Comparison of ENCODE assay signal across 22 cellular contexts in the genomic region with DNA sequence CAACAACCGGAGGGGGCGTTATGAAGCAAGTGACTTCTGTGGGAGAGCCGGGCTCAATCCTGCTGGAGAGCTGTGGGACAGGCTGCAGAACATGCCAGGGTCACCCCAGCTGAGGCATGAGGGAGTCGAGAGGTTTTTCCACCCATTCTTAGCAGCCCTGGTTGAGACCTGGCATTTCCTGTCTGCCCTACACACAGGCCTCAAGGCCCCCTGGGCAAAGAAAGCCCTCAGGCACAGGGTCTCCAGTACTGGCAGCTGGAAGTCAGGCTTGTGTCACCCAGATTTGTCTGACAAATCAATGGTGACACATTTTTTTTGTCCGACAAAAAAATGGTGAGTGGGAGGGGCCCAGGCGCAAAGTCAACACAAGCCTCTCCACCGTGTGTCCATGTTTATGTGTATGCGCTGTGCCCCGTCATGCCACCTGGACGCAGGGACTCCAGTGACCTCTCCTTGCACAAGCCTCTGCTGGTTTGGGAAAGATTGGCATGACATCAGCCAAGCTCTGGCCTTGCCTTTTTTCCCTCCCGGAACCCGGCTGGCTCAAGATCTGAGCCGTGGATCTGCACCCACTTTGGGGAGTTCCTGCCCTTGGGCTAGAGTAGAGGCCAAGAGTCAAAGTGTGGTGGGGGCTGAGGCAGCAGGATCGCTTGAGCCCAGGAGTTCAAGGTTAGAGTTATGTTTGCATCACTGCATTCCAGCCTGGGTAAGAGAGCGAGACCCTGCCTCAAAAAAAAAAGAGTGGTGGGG. TPM values are rescaled to one million over a fixed set of nuclear protein-coding genes. Genes with fewer than 3 reads are reported as not detected.
DNase-seq lines count a peak whose midpoint lies in the region; ATAC-seq and TF ChIP-seq lines count a peak whose summit lies in the region.
"Had no signal": no experiment of that assay in that cellular context is flagged by ENCODE, and none has a peak within 500 bp of the region (broad histone marks: within the 10 kb centered on the region; RNA-seq: fewer than 3 reads in every experiment).

No MANE protein-coding gene starts in this region.

- no peaks in the 10 kb centered on the region for H3K27me3 ChIP-seq in body of pancreas
- no peaks in the 10 kb centered on the region for H3K27me3 ChIP-seq in lung (ENCODE audit: control insufficient read depth, insufficient read depth)

- H3K9me3 ChIP-seq in body of pancreas, result no peaks in the 10 kb centered on the region
- H3K9me3 ChIP-seq in lung (ENCODE audit: control insufficient read depth in 2 of 2, insufficient read depth in 1 of 2, low read length in 1 of 2), result no peaks in the 10 kb centered on the region

- no peaks in the 10 kb centered on the region for H3K36me3 Mint-ChIP-seq in activated CD8-positive, alpha-beta T cell treated with anti-CD3 and anti-CD28 coated beads, Interleukin-2, amount 10 ng/mL, durations not matched to agents 7 days and 5 days (ENCODE audit: low read depth)
- H3K36me3 Mint-ChIP-seq in activated CD8-positive, alpha-beta T cell treated with anti-CD3 and anti-CD28 coated beads for 36 hours (ENCODE audit: low read depth), result no peaks in the 10 kb centered on the region
- no peaks in the 10 kb centered on the region for H3K36me3 Mint-ChIP-seq in type B pancreatic cell
- H3K36me3 Mint-ChIP-seq: activated naive CD8-positive, alpha-beta T cell treated with anti-CD3 and anti-CD28 coated beads, Interleukin-2, amount 10 ng/mL, durations not matched to agents 7 days and 5 days; CD4-positive, CD25-positive, alpha-beta regulatory T cell had no signal

- no peaks in the 10 kb centered on the region for H3K9me3 Mint-ChIP-seq in activated CD8-positive, alpha-beta T cell treated with anti-CD3 and anti-CD28 coated beads, Interleukin-2, amount 10 ng/mL, durations not matched to agents 7 days and 5 days (ENCODE audit: insufficient read depth)
- no peaks in the 10 kb centered on the region for H3K9me3 Mint-ChIP-seq in activated CD8-positive, alpha-beta T cell treated with anti-CD3 and anti-CD28 coated beads for 36 hours
- H3K9me3 Mint-ChIP-seq in type B pancreatic cell, result no peaks in the 10 kb centered on the region
- H3K9me3 Mint-ChIP-seq: activated naive CD8-positive, alpha-beta T cell treated with anti-CD3 and anti-CD28 coated beads, Interleukin-2, amount 10 ng/mL, durations not matched to agents 7 days and 5 days; activated T-cell treated with anti-CD3 and anti-CD28 coated beads, Interleukin-2, amount 50 U/mL, for 72 hours; CD4-positive, CD25-positive, alpha-beta regulatory T cell; central memory CD8-positive, alpha-beta T cell had no signal

- TF ChIP-seq POLR2A in body of pancreas (IDR thresholded peaks at IDR 0.05), result no peak

- no peak for ATAC-seq in activated CD8-positive, alpha-beta T cell treated with anti-CD3 and anti-CD28 coated beads, Interleukin-2, amount 10 ng/mL, durations not matched to agents 7 days and 5 days
- ATAC-seq in activated CD8-positive, alpha-beta T cell treated with anti-CD3 and anti-CD28 coated beads for 36 hours, result no peak
- ATAC-seq in body of pancreas (no peak), lung (ENCODE audit: insufficient read depth, low FRiP score) (peak; percentile 69), HG03139 (IDR thresholded peaks at IDR 0.05; ENCODE audit: unreplicated experiment) (no peak), GM21390 (IDR thresholded peaks at IDR 0.05; ENCODE audit: unreplicated experiment) (no peak)
- ATAC-seq: activated T-cell treated with anti-CD3 and anti-CD28 coated beads, Interleukin-2, amount 50 U/mL, for 72 hours had no signal

- H3K27me3 Mint-ChIP-seq in activated CD8-positive, alpha-beta T cell treated with anti-CD3 and anti-CD28 coated beads, Interleukin-2, amount 10 ng/mL, durations not matched to agents 7 days and 5 days (ENCODE audit: low read depth), result peaks cover 2% of the 10 kb centered on the region
- no peaks in the 10 kb centered on the region for H3K27me3 Mint-ChIP-seq in activated CD8-positive, alpha-beta T cell treated with anti-CD3 and anti-CD28 coated beads for 36 hours
- H3K27me3 Mint-ChIP-seq in type B pancreatic cell, result no peaks in the 10 kb centered on the region
- H3K27me3 Mint-ChIP-seq: CD4-positive, CD25-positive, alpha-beta regulatory T cell; central memory CD8-positive, alpha-beta T cell had no signal

- peaks cover 18% of the 10 kb centered on the region for H3K4me1 Mint-ChIP-seq in activated CD8-positive, alpha-beta T cell treated with anti-CD3 and anti-CD28 coated beads, Interleukin-2, amount 10 ng/mL, durations not matched to agents 7 days and 5 days (ENCODE audit: low read depth)
- H3K4me1 Mint-ChIP-seq in activated CD8-positive, alpha-beta T cell treated with anti-CD3 and anti-CD28 coated beads for 36 hours (ENCODE audit: low read depth), result no peaks in the 10 kb centered on the region
- peaks cover 14% of the 10 kb centered on the region for H3K4me1 Mint-ChIP-seq in type B pancreatic cell (ENCODE audit: unreplicated experiment)
- H3K4me1 Mint-ChIP-seq: CD4-positive, CD25-positive, alpha-beta regulatory T cell had no signal

- H3K36me3 ChIP-seq in body of pancreas (replicated peaks in 1 of 2; ENCODE audit: insufficient read depth in 1 of 2, low read depth in 2 of 2) (no peaks in the 10 kb centered on the region), lung (ENCODE audit: control insufficient read depth in 2 of 2, insufficient read depth in 2 of 2, low read length in 2 of 2) (no peaks in the 10 kb centered on the region)

- H3K27ac Mint-ChIP-seq in activated CD8-positive, alpha-beta T cell treated with anti-CD3 and anti-CD28 coated beads, Interleukin-2, amount 10 ng/mL, durations not matched to agents 7 days and 5 days, result peak overlapping the region; percentile 8
- H3K27ac Mint-ChIP-seq in activated CD8-positive, alpha-beta T cell treated with anti-CD3 and anti-CD28 coated beads for 36 hours, result no peak overlapping the region
- peak overlapping the region; percentile 41 for H3K27ac Mint-ChIP-seq in type B pancreatic cell
- H3K27ac Mint-ChIP-seq: activated naive CD8-positive, alpha-beta T cell treated with anti-CD3 and anti-CD28 coated beads, Interleukin-2, amount 10 ng/mL, durations not matched to agents 7 days and 5 days; activated T-cell treated with anti-CD3 and anti-CD28 coated beads, Interleukin-2, amount 50 U/mL, for 72 hours had no signal

- H3K27ac ChIP-seq in body of pancreas, result peak overlapping the region in 1 of 4 donors; percentile 36
- peak overlapping the region in 1 of 2 donors; percentile 48 for H3K27ac ChIP-seq in lung (ENCODE audit: low read depth in 1 of 2, low read length in 1 of 2)
- H3K27ac ChIP-seq: PC-9 had no signal

- no peaks in the 10 kb centered on the region for H3K4me1 ChIP-seq in body of pancreas
- peaks cover 0 to 6% of the 10 kb centered on the region in 2 donors for H3K4me1 ChIP-seq in lung (ENCODE audit: control insufficient read depth in 2 of 2, insufficient read depth in 2 of 2, low read length in 2 of 2)

- H3K4me3 ChIP-seq in body of pancreas, result no peak overlapping the region
- H3K4me3 ChIP-seq in lung, result no peak overlapping the region
- H3K4me3 ChIP-seq: PC-9 had no signal

- WGBS in body of pancreas, 2 donors, result 63 to 68% methylated on average over 12 to 15 of the region's 15 CpGs
- WGBS in lung, 2 donors, result 60 to 78% methylated on average over 15 of the region's 15 CpGs

- no peak overlapping the region for H3K4me3 Mint-ChIP-seq in activated CD8-positive, alpha-beta T cell treated with anti-CD3 and anti-CD28 coated beads, Interleukin-2, amount 10 ng/mL, durations not matched to agents 7 days and 5 days
- H3K4me3 Mint-ChIP-seq in activated CD8-positive, alpha-beta T cell treated with anti-CD3 and anti-CD28 coated beads for 36 hours, result no peak overlapping the region
- H3K4me3 Mint-ChIP-seq in type B pancreatic cell, result no peak overlapping the region
- H3K4me3 Mint-ChIP-seq: activated naive CD8-positive, alpha-beta T cell treated with anti-CD3 and anti-CD28 coated beads, Interleukin-2, amount 10 ng/mL, durations not matched to agents 7 days and 5 days; activated T-cell treated with anti-CD3 and anti-CD28 coated beads, Interleukin-2, amount 50 U/mL, for 72 hours; CD4-positive, CD25-positive, alpha-beta regulatory T cell; central memory CD8-positive, alpha-beta T cell had no signal

- POLR2A ChIA-PET in activated CD8-positive, alpha-beta T cell treated with anti-CD3 and anti-CD28 coated beads, Interleukin-2, amount 10 ng/mL, durations not matched to agents 7 days and 5 days (lab: Charles Lee), result no interaction called here
- POLR2A ChIA-PET in activated CD8-positive, alpha-beta T cell treated with anti-CD3 and anti-CD28 coated beads for 36 hours (lab: Charles Lee), result interaction anchor here (0.6 kb wide), 1 partner anchor 91 kb away, joined by 3 read pairs; no protein-coding TSS in a partner anchor

- no peak for DNase-seq in activated CD8-positive, alpha-beta T cell treated with anti-CD3 and anti-CD28 coated beads, Interleukin-2, amount 10 ng/mL, durations not matched to agents 7 days and 5 days
- no peak for DNase-seq in activated CD8-positive, alpha-beta T cell treated with anti-CD3 and anti-CD28 coated beads for 36 hours
- DNase-seq in body of pancreas (peak in 3 of 4 donors; percentile 32 to 65 (median 33)), lung (ENCODE audit: low spot score) (peak; percentile 57), type B pancreatic cell (ENCODE audit: extremely low spot score, unreplicated experiment) (no peak), OCI-M2 (lab: John Stamatoyannopoulos, UW; ENCODE audit: unreplicated experiment) (no peak)
- DNase-seq: activated CD4-positive, alpha-beta T cell treated with anti-CD3 and anti-CD28 coated beads, Interleukin-2, amount 50 U/mL, for 1 hour; activated naive CD8-positive, alpha-beta T cell treated with anti-CD3 and anti-CD28 coated beads, Interleukin-2, amount 10 ng/mL, durations not matched to agents 7 days and 5 days; activated T-cell treated with anti-CD3 and anti-CD28 coated beads, Interleukin-2, amount 50 U/mL, for 72 hours; CD4-positive, CD25-positive, alpha-beta regulatory T cell; Kasumi-1; left cardiac atrium; NCI-H1694 treated with DMSO at 0.1 percent for 48 hours; NCI-H510A had no signal

- CTCF ChIA-PET in activated CD8-positive, alpha-beta T cell treated with anti-CD3 and anti-CD28 coated beads, Interleukin-2, amount 10 ng/mL, durations not matched to agents 7 days and 5 days (lab: Charles Lee), result no interaction called here
- CTCF ChIA-PET in activated CD8-positive, alpha-beta T cell treated with anti-CD3 and anti-CD28 coated beads for 36 hours (lab: Charles Lee), result no interaction called here

- intact Hi-C loops in activated CD8-positive, alpha-beta T cell treated with anti-CD3 and anti-CD28 coated beads for 36 hours (cut with micrococcal nuclease), result no loop called here
- intact Hi-C loops in body of pancreas (cut with DNase I), result no loop called here

- no peak for TF ChIP-seq CTCF in activated CD8-positive, alpha-beta T cell treated with anti-CD3 and anti-CD28 coated beads for 36 hours (IDR thresholded peaks at IDR 0.05)
- TF ChIP-seq CTCF in body of pancreas (IDR thresholded peaks at IDR 0.05) (no peak), lung (IDR thresholded peaks at IDR 0.05; ENCODE audit: control extremely low read depth, extremely low read depth) (no peak), type B pancreatic cell (conservative IDR thresholded peaks at IDR 0.05) (no peak)

RNA-seq across cellular contexts. Expression of a gene that starts 20.8 kb away (rescaled TPM):
- total RNA-seq in activated CD8-positive, alpha-beta T cell treated with anti-CD3 and anti-CD28 coated beads, Interleukin-2, amount 10 ng/mL, durations not matched to agents 7 days and 5 days, result 10 to 100 TPM; 57.7 to 60.8 TPM
- 10 to 100 TPM; 54.3 to 54.6 TPM for total RNA-seq in activated CD8-positive, alpha-beta T cell treated with anti-CD3 and anti-CD28 coated beads for 36 hours
- 10 to 100 TPM; 13.5 to 63.6 TPM for total RNA-seq in body of pancreas
- 10 to 100 TPM; 38.7 to 85.1 TPM for total RNA-seq in lung
- 10 to 100 TPM; 56.8 to 57.6 TPM for polyA plus RNA-seq in lung
- total RNA-seq in type B pancreatic cell (ENCODE audit: low replicate concordance), result 57.1 and 60.8 TPM in 2 replicates

RNA-seq across cellular contexts. Expression of a gene that starts 22.9 kb away (rescaled TPM):
- total RNA-seq in activated CD8-positive, alpha-beta T cell treated with anti-CD3 and anti-CD28 coated beads, Interleukin-2, amount 10 ng/mL, durations not matched to agents 7 days and 5 days, result 10 to 100 TPM; 31.7 to 32.3 TPM
- total RNA-seq in activated CD8-positive, alpha-beta T cell treated with anti-CD3 and anti-CD28 coated beads for 36 hours, result 10 to 100 TPM; 21.2 to 23.5 TPM
- total RNA-seq in body of pancreas (1 to 10 TPM in 1 of 2 donors, under 1 TPM in 1; 0.26 to 3.3 TPM), lung (1 to 10 TPM; 3.9 to 5.4 TPM), type B pancreatic cell (ENCODE audit: low replicate concordance) (10.5 and 19.1 TPM in 2 replicates)
- polyA plus RNA-seq in lung, result 1 to 10 TPM; 2.3 to 4.1 TPM

RNA-seq across cellular contexts. Expression of a gene that starts 48.3 kb away (rescaled TPM):
- total RNA-seq in activated CD8-positive, alpha-beta T cell treated with anti-CD3 and anti-CD28 coated beads, Interleukin-2, amount 10 ng/mL, durations not matched to agents 7 days and 5 days, result under 1 TPM; 0.52 to 0.79 TPM
- 1 to 10 TPM; 2.0 TPM for total RNA-seq in activated CD8-positive, alpha-beta T cell treated with anti-CD3 and anti-CD28 coated beads for 36 hours
- total RNA-seq in body of pancreas (under 1 TPM in 1 of 2 donors, not detected in 1; 0.26 TPM), lung (1 to 10 TPM in 1 of 2 donors, under 1 TPM in 1; 0.20 to 1.1 TPM), type B pancreatic cell (ENCODE audit: low replicate concordance) (0.22 TPM in 1 of 2 replicates, not detected in the other)
- under 1 TPM; 0.37 TPM for polyA plus RNA-seq in lung
- total RNA-seq: A673, Daoy, fibroblast of villous mesenchyme, pulmonary artery endothelial cell had no signal

Comparison
In these comparisons a context has a peak if more than half of its experiments do, and no peak if none do; other contexts are left out.
1. DNase-seq: peak in body of pancreas (3 of 4) and lung (single experiment); none in activated CD8-positive, alpha-beta T cell treated with anti-CD3 and anti-CD28 coated beads, Interleukin-2, amount 10 ng/mL, durations not matched to agents 7 days and 5 days (single experiment), activated CD8-positive, alpha-beta T cell treated with anti-CD3 and anti-CD28 coated beads for 36 hours (single experiment), type B pancreatic cell (single experiment) and OCI-M2 (single experiment).